In the genomic region with DNA sequence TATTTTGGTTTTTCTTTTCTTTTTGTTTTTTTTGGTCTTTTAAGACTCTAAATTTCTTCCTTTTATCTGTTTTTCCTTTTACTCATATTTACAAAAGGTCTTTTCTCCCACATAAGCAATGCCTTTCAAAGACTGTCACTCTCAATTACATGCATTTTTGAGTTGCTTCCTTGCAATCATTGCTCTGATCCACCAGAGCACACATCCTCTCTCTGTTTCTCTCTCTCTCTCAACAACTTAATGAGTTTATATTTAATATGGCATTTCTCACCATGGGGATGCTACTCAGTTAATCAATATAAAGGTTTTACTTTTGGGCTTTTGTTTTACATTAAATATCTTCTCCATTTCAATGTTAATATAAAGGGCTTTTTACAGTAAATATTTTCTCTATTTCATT, we compare ENCODE assay signal across 1 cellular context.
TF ChIP-seq lines count a peak whose summit lies in the region.

No MANE protein-coding gene starts in this region.

TF ChIP-seq in GM12878, 131 proteins besides CTCF, POLR2A, EP300 and RAD21 (continued from another document):
- TF ChIP-seq, protein P1, sequence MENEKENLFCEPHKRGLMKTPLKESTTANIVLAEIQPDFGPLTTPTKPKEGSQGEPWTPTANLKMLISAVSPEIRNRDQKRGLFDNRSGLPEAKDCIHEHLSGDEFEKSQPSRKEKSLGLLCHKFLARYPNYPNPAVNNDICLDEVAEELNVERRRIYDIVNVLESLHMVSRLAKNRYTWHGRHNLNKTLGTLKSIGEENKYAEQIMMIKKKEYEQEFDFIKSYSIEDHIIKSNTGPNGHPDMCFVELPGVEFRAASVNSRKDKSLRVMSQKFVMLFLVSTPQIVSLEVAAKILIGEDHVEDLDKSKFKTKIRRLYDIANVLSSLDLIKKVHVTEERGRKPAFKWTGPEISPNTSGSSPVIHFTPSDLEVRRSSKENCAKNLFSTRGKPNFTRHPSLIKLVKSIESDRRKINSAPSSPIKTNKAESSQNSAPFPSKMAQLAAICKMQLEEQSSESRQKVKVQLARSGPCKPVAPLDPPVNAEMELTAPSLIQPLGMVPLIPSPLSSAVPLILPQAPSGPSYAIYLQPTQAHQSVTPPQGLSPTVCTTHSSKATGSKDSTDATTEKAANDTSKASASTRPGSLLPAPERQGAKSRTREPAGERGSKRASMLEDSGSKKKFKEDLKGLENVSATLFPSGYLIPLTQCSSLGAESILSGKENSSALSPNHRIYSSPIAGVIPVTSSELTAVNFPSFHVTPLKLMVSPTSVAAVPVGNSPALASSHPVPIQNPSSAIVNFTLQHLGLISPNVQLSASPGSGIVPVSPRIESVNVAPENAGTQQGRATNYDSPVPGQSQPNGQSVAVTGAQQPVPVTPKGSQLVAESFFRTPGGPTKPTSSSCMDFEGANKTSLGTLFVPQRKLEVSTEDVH (IDR thresholded peaks at IDR 0.05; ENCODE audit: low read depth, partially characterized antibody) = no peak
- no peak for TF ChIP-seq SIN3A (IDR thresholded peaks at IDR 0.05; ENCODE audit: low read depth, low read length)
- TF ChIP-seq NFYA (IDR thresholded peaks at IDR 0.05; ENCODE audit: borderline replicate concordance, low read depth, low read length) = no peak
- no peak for TF ChIP-seq EZH2 (IDR thresholded peaks at IDR 0.05; ENCODE audit: borderline replicate concordance, control insufficient read depth, low read depth, low read length)
- TF ChIP-seq CHD2 (IDR thresholded peaks at IDR 0.05; ENCODE audit: borderline replicate concordance, low read depth, low read length) = no peak
- no peak for TF ChIP-seq CHD4 (IDR thresholded peaks at IDR 0.05)
- TF ChIP-seq JUNB (IDR thresholded peaks at IDR 0.05) = no peak
- TF ChIP-seq, protein P2, sequence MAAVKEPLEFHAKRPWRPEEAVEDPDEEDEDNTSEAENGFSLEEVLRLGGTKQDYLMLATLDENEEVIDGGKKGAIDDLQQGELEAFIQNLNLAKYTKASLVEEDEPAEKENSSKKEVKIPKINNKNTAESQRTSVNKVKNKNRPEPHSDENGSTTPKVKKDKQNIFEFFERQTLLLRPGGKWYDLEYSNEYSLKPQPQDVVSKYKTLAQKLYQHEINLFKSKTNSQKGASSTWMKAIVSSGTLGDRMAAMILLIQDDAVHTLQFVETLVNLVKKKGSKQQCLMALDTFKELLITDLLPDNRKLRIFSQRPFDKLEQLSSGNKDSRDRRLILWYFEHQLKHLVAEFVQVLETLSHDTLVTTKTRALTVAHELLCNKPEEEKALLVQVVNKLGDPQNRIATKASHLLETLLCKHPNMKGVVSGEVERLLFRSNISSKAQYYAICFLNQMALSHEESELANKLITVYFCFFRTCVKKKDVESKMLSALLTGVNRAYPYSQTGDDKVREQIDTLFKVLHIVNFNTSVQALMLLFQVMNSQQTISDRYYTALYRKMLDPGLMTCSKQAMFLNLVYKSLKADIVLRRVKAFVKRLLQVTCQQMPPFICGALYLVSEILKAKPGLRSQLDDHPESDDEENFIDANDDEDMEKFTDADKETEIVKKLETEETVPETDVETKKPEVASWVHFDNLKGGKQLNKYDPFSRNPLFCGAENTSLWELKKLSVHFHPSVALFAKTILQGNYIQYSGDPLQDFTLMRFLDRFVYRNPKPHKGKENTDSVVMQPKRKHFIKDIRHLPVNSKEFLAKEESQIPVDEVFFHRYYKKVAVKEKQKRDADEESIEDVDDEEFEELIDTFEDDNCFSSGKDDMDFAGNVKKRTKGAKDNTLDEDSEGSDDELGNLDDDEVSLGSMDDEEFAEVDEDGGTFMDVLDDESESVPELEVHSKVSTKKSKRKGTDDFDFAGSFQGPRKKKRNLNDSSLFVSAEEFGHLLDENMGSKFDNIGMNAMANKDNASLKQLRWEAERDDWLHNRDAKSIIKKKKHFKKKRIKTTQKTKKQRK (IDR thresholded peaks at IDR 0.05; ENCODE audit: low read depth, low read length) = no peak
- no peak for TF ChIP-seq ZBTB11 (CRISPR knock-in tag; IDR thresholded peaks at IDR 0.05)
- no peak for TF ChIP-seq ATF7 (IDR thresholded peaks at IDR 0.05; ENCODE audit: low read depth)
